Comparison of ENCODE assay signal across 8 cellular contexts in the genomic region with DNA sequence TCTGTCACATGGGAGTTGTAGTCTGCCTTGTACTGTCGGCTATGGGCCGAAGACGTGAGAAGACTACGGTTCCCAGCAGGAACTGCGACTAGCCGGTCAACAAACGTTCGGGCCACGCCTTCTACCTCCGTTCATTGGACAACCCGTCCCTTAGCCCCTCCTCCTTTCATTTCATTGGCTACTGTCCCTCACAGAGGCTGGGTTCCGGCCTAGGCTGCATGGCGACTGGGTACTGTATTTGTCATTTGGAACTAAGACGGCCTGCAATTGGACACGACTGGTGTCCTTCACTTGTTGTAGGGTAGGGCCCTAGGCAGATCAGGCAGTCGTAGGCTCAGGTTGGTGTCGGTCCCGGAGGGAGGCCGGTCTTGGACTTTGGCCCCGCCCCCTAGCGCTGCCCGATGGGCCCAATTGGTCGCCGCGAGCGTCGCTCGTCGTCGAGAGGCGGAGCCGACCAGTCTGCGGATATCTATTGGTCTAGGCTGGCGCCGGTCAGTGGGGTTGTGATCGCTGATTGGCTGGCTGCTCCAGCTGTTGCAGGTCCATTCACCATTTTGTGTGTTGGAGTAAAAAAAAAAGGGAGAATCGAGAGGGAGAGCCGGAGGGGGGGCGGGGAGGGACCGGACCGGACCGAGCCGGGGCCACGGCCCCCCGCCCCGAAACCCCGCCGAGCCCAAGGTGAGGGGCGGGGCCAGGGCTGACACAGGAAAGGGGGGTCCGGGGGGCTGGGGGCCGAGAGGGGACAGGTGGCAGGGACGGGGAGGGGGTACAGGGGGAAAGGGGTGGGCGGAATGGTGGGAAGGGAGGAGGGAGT. TPM values are rescaled to one million over a fixed set of nuclear protein-coding genes. Genes with fewer than 3 reads are reported as not detected.
DNase-seq lines count a peak whose midpoint lies in the region; ATAC-seq and TF ChIP-seq lines count a peak whose summit lies in the region.

A gene (plus strand): TSS at position 549 of the 814 bp plus-strand sequence. CDS start 2,532 bp downstream, outside the sequence.

- H3K9me3 ChIP-seq in mammary epithelial cell (replicated peaks; ENCODE audit: insufficient read depth, low read length), result no peaks in the 10 kb centered on the region
- H3K9me3 ChIP-seq in iPS-18a (ENCODE audit: control insufficient read depth, low read depth, low read length), result no peaks in the 10 kb centered on the region
- no peaks in the 10 kb centered on the region for H3K9me3 ChIP-seq in skeletal muscle satellite cell (replicated peaks; ENCODE audit: low read length)

- ATAC-seq in GM18873 (IDR thresholded peaks at IDR 0.05; ENCODE audit: low FRiP score, unreplicated experiment), result peak; percentile 73
- ATAC-seq in HG03175 (IDR thresholded peaks at IDR 0.05; ENCODE audit: unreplicated experiment), result peak; percentile 86

- TF ChIP-seq CTCF in WI38 (IDR thresholded peaks at IDR 0.05; ENCODE audit: low read depth, low read length) (no peak), mammary epithelial cell (conservative IDR thresholded peaks at IDR 0.05 in 1 of 2, IDR thresholded peaks at IDR 0.05 in 1 of 2; ENCODE audit: extremely low read depth in 1 of 2, insufficient read depth in 1 of 2, low read depth in 1 of 2, low read length in 2 of 2) (no peak)

- 2% methylated on average over 35 of the region's 53 CpGs for WGBS in mammary epithelial cell (ENCODE audit: low coverage, missing lambda C conversion rate)

- H3K4me2 ChIP-seq in mammary epithelial cell (ENCODE audit: insufficient read depth, low read depth, low read length) (peak within 1 kb of the TSS; percentile 83), skeletal muscle satellite cell (ENCODE audit: low read length) (peak within 1 kb of the TSS; percentile 98)

- peak within 1 kb of the TSS; percentile 98 for H3K9ac ChIP-seq in mammary epithelial cell (ENCODE audit: insufficient read depth, low read length)
- peak within 1 kb of the TSS; percentile 99 for H3K9ac ChIP-seq in iPS-18a (ENCODE audit: low read length)
- H3K9ac ChIP-seq in skeletal muscle satellite cell (ENCODE audit: low read depth, low read length), result peak within 1 kb of the TSS; percentile 95

- dilution Hi-C loops in mammary epithelial cell (cut with HindIII; ENCODE audit: low sequenced_read_pairs), result no loop called here

- H3K27me3 ChIP-seq in ACC112 (ENCODE audit: insufficient read depth, low read length) (no peaks in the 10 kb centered on the region), mammary epithelial cell (ENCODE audit: insufficient read depth, low read length) (no peaks in the 10 kb centered on the region), iPS-18a (ENCODE audit: control insufficient read depth, insufficient read depth, low read length) (no peaks in the 10 kb centered on the region), skeletal muscle satellite cell (ENCODE audit: control insufficient read depth, insufficient read depth, low read length) (no peaks in the 10 kb centered on the region)

- BruUV-seq in mammary epithelial cell (replicated peaks; lab: Mats Ljungman, UMichigan), result TSS peak; percentile 62

- peak within 1 kb of the TSS; percentile 92 for H3K4me3 ChIP-seq in ACC112 (ENCODE audit: low read depth, low read length)
- peak within 1 kb of the TSS; percentile 86 for H3K4me3 ChIP-seq in WI38 (ENCODE audit: low read depth, low read length)
- peak within 1 kb of the TSS; percentile 71 to 78 (median 73) for H3K4me3 ChIP-seq in mammary epithelial cell (replicated peaks in 1 of 3; ENCODE audit: insufficient read depth in 1 of 3, low read depth in 2 of 3, low read length in 3 of 3)
- peak within 1 kb of the TSS; percentile 97 for H3K4me3 ChIP-seq in iPS-18a (ENCODE audit: low read length)
- peak within 1 kb of the TSS; percentile 90 for H3K4me3 ChIP-seq in skeletal muscle satellite cell (ENCODE audit: low read length)

- intact Hi-C loops in mammary epithelial cell (cut with micrococcal nuclease), result loop anchor here (1.0 kb wide), 2 partner anchors 14 to 25 kb away; a partner anchor contains a TSS

- CTCF ChIA-PET in mammary epithelial cell (lab: Charles Lee; ENCODE audit: low non-redundant PET), result no interaction called here

- peaks cover 8% of the 10 kb centered on the region for H3K4me1 ChIP-seq in ACC112 (ENCODE audit: control insufficient read depth, insufficient read depth, low read length, unreplicated experiment)
- H3K4me1 ChIP-seq in mammary epithelial cell (ENCODE audit: insufficient read depth, low read length), result peaks cover 33% of the 10 kb centered on the region
- H3K4me1 ChIP-seq in iPS-18a (ENCODE audit: control insufficient read depth, low read depth, low read length), result peaks cover 9% of the 10 kb centered on the region
- H3K4me1 ChIP-seq in skeletal muscle satellite cell (ENCODE audit: control insufficient read depth, insufficient read depth, low read length), result peaks cover 23% of the 10 kb centered on the region

- no peaks in the 10 kb centered on the region for H4K20me1 ChIP-seq in mammary epithelial cell (ENCODE audit: insufficient read depth, low read length)

- in situ Hi-C loops in mammary epithelial cell (cut with MboI; ENCODE audit: low sequenced_read_pairs in 2 of 2), result no loop called here

- H2AFZ ChIP-seq in ACC112 (ENCODE audit: low read length, unreplicated experiment), result peak within 1 kb of the TSS; percentile 94
- H2AFZ ChIP-seq in mammary epithelial cell (ENCODE audit: low read depth, low read length), result peak within 1 kb of the TSS; percentile 98

- H3K27ac ChIP-seq in ACC112 (ENCODE audit: low read depth, low read length) (peak within 1 kb of the TSS; percentile 98), mammary epithelial cell (ENCODE audit: insufficient read depth, low read depth, low read length) (peak within 1 kb of the TSS; percentile 98), iPS-18a (ENCODE audit: low read length) (peak within 1 kb of the TSS; percentile 100)

- DNase-seq in NCI-H2227 treated with DMSO at 0.1 percent for 48 hours (lab: John Stamatoyannopoulos, UW) (peak; percentile 100), mammary epithelial cell (peak; percentile 100)

- no peaks in the 10 kb centered on the region for H3K36me3 ChIP-seq in ACC112 (ENCODE audit: insufficient read depth, low read length)
- no peaks in the 10 kb centered on the region for H3K36me3 ChIP-seq in mammary epithelial cell (ENCODE audit: insufficient read depth, low read length)
- no peaks in the 10 kb centered on the region for H3K36me3 ChIP-seq in iPS-18a (ENCODE audit: control insufficient read depth, low read depth, low read length)
- H3K36me3 ChIP-seq in skeletal muscle satellite cell (ENCODE audit: insufficient read depth, low read length), result peaks cover 10% of the 10 kb centered on the region

- H3K79me2 ChIP-seq in ACC112 (ENCODE audit: control insufficient read depth, insufficient read depth, low read length, unreplicated experiment), result peaks cover 24% of the 10 kb centered on the region
- peaks cover 40% of the 10 kb centered on the region for H3K79me2 ChIP-seq in mammary epithelial cell (ENCODE audit: insufficient read depth, low read length)

RNA-seq across cellular contexts. Expression of the gene that starts here (rescaled TPM):
- 10 to 100 TPM; 37.0 to 91.0 TPM for total RNA-seq in mammary epithelial cell
- polyA plus RNA-seq in mammary epithelial cell, result 19.4 TPM
- polyA minus RNA-seq in mammary epithelial cell, result 24.7 TPM
- total RNA-seq in skeletal muscle satellite cell (2012; rRNA removed), result 18.8 and 21.8 TPM in 2 replicates

Comparison
In these comparisons a context has a peak if more than half of its experiments do, and no peak if none do; other contexts are left out.
1. Peak in every context shown above with its lines: DNase-seq, ATAC-seq, H3K4me3 ChIP-seq and H3K27ac ChIP-seq.